ENCODE assay signal across 9 cellular contexts in the genomic region with DNA sequence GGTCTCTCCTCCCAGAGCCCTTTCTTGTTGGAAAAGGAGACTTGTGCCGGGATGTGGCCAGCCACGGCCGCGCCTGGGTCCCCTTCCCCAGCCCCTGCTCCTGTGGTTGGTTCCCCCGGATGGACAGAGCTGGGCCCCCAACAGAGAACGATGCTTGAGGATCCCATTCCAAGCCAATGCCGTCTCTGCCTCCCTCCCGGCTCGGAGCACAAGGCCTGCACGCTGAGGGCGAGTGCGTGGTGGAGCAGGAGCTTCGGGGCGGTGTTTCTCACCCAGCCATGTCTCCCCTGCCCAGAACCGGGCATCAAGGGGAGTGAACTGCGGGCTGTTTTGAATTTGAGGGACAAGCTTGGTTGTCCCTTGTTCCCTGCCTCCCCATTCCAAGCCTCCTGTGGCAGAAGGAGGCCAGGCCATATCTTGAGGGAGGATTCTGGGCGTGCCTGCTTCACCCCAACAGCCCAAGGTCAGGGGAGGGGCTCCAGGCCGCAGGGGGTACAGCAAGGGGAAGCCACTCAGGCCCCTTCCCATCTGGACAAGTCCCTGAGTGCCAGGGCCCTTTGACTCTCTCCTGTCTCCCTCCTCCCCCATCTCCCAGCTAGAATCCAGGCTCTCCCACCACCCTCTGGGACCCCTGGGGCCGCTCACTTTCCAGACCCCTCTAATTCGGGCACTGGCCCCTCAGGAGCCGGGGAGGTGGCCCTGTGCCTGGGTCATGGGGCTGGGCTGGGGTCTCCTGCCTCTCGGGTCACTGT. TPM values are rescaled to one million over a fixed set of nuclear protein-coding genes. Genes with fewer than 3 reads are reported as not detected.
DNase-seq lines count a peak whose midpoint lies in the region; ATAC-seq, FAIRE-seq and TF ChIP-seq lines count a peak whose summit lies in the region.
"Had no signal": no experiment of that assay in that cellular context is flagged by ENCODE, and none has a peak within 500 bp of the region (broad histone marks: within the 10 kb centered on the region; RNA-seq: fewer than 3 reads in every experiment).

No MANE protein-coding gene starts in this region.

- H3K4me1 Mint-ChIP-seq in CD4-positive, alpha-beta T cell (ENCODE audit: low read depth), result peaks cover 52% of the 10 kb centered on the region

- no peak for DNase-seq in CD4-positive, alpha-beta T cell
- DNase-seq in PC-3, result no peak
- DNase-seq in esophagus muscularis mucosa (ENCODE audit: extremely low spot score), result no peak
- DNase-seq in SW 1271 (lab: John Stamatoyannopoulos, UW), result no peak
- DNase-seq in superior temporal gyrus (ENCODE audit: extremely low spot score), result no peak
- no peak for DNase-seq in NCI-H187 (lab: John Stamatoyannopoulos, UW)
- no peak for DNase-seq in GM12892 (ENCODE audit: insufficient read length)

- no peaks in the 10 kb centered on the region for H4K20me1 ChIP-seq in PC-3 (ENCODE audit: low read length)

- H3K4me3 ChIP-seq in PC-3 (ENCODE audit: low read length), result peak overlapping the region; percentile 36
- peak overlapping the region in 2 of 4 donors; percentile 8 for H3K4me3 ChIP-seq in esophagus muscularis mucosa
- no peak overlapping the region for H3K4me3 ChIP-seq in parathyroid adenoma (ENCODE audit: low read depth, low read length)

- TSS peak; percentile 80 for BruUV-seq in PC-3 (replicated peaks; lab: Mats Ljungman, UMichigan)

- H3K9me2 ChIP-seq in PC-3 (replicated peaks; ENCODE audit: low read length), result no peaks in the 10 kb centered on the region

- POLR2A ChIA-PET in CD4-positive, alpha-beta T cell (lab: Charles Lee), result interaction anchor here (1.0 to 2.1 kb wide), 5 partner anchors 25 to 43 kb away, joined by 3 to 12 read pairs (median 6); partner anchors contain the start of gene SOCS3
- POLR2A ChIA-PET in PC-3 (lab: Charles Lee; ENCODE audit: unreplicated experiment), result interaction anchor here (0.6 to 1.3 kb wide), 3 partner anchors 18 to 59 kb away, joined by 3 to 6 read pairs (median 6); no protein-coding TSS in a partner anchor

- H3K79me2 ChIP-seq in PC-3 (ENCODE audit: low read length) (no peaks in the 10 kb centered on the region; the same call in 1 of the 2 replicates), parathyroid adenoma (no peaks in the 10 kb centered on the region)

- no peaks in the 10 kb centered on the region for H3K36me3 Mint-ChIP-seq in CD4-positive, alpha-beta T cell (ENCODE audit: low read depth)

- H3K9me3 Mint-ChIP-seq in CD4-positive, alpha-beta T cell, result no peaks in the 10 kb centered on the region

- intact Hi-C loops in CD4-positive, alpha-beta T cell (cut with DNase I, micrococcal nuclease), result no loop called here
- intact Hi-C loops in PC-3 (cut with micrococcal nuclease) (no loop called here), esophagus muscularis mucosa (cut with DNase I) (no loop called here)

- no peak for FAIRE-seq in GM12892 (lab: Jason Lieb, UNC)

- no peaks in the 10 kb centered on the region for H3K27me3 ChIP-seq in CD4-positive, alpha-beta T cell (ENCODE audit: control insufficient read depth, insufficient read depth, low read length)
- H3K27me3 ChIP-seq in PC-3 (ENCODE audit: low read length) (no peaks in the 10 kb centered on the region), esophagus muscularis mucosa (no peaks in the 10 kb centered on the region), parathyroid adenoma (ENCODE audit: control insufficient read depth, insufficient read depth, low read length) (no peaks in the 10 kb centered on the region)

- H2AFZ ChIP-seq in PC-3 (ENCODE audit: low read length) (peak overlapping the region; percentile 32), parathyroid adenoma (no peak overlapping the region)

- H3K27ac ChIP-seq in CD4-positive, alpha-beta T cell (ENCODE audit: low read depth, low read length), result peak overlapping the region; percentile 21
- H3K27ac ChIP-seq in PC-3 (ENCODE audit: low read length), result peak overlapping the region; percentile 96
- peak overlapping the region; percentile 77 to 87 (median 84) for H3K27ac ChIP-seq in esophagus muscularis mucosa (replicated peaks in 1 of 4)
- peak overlapping the region; percentile 32 for H3K27ac ChIP-seq in parathyroid adenoma
- H3K27ac ChIP-seq: HL-60 had no signal

- no peak for ATAC-seq in CD4-positive, alpha-beta T cell (ENCODE audit: poor library complexity)
- no peak for ATAC-seq in PC-3

- TF ChIP-seq POLR2A in esophagus muscularis mucosa (IDR thresholded peaks at IDR 0.05; ENCODE audit: low read depth) (no peak), GM12892 (IDR thresholded peaks at IDR 0.05; ENCODE audit: low read depth, low read length) (no peak)

- peak overlapping the region; percentile 68 for H3K4me3 Mint-ChIP-seq in CD4-positive, alpha-beta T cell

- CTCF ChIA-PET in CD4-positive, alpha-beta T cell (lab: Charles Lee), result interaction anchor here (0.6 to 1.3 kb wide), 4 partner anchors 10 to 65 kb away, joined by 3 to 4 read pairs (median 3); no protein-coding TSS in a partner anchor
- CTCF ChIA-PET in PC-3 (lab: Charles Lee), result interaction anchor here (0.6 to 2.5 kb wide), 4 partner anchors 26 to 65 kb away, joined by 3 to 22 read pairs (median 8); no protein-coding TSS in a partner anchor

- no peaks in the 10 kb centered on the region for H3K27me3 Mint-ChIP-seq in CD4-positive, alpha-beta T cell

- 88% methylated on average over 17 of the region's 22 CpGs for WGBS in esophagus muscularis mucosa

- H3K36me3 ChIP-seq in PC-3 (ENCODE audit: low read depth, low read length) (no peaks in the 10 kb centered on the region), esophagus muscularis mucosa (no peaks in the 10 kb centered on the region), parathyroid adenoma (ENCODE audit: control insufficient read depth, insufficient read depth, low read length) (no peaks in the 10 kb centered on the region)

- no peak for TF ChIP-seq CTCF in CD4-positive, alpha-beta T cell (IDR thresholded peaks at IDR 0.05)
- TF ChIP-seq CTCF in PC-3 (conservative IDR thresholded peaks at IDR 0.05; ENCODE audit: low read depth, low read length), result no peak
- no peak for TF ChIP-seq CTCF in esophagus muscularis mucosa (IDR thresholded peaks at IDR 0.05)
- TF ChIP-seq CTCF in parathyroid adenoma (IDR thresholded peaks at IDR 0.05), result no peak

- H3K9me3 ChIP-seq in CD4-positive, alpha-beta T cell (ENCODE audit: control insufficient read depth, low read length), result no peaks in the 10 kb centered on the region
- H3K9me3 ChIP-seq in PC-3 (ENCODE audit: low read length), result no peaks in the 10 kb centered on the region
- no peaks in the 10 kb centered on the region for H3K9me3 ChIP-seq in esophagus muscularis mucosa
- H3K9me3 ChIP-seq in parathyroid adenoma (ENCODE audit: control insufficient read depth, low read length), result no peaks in the 10 kb centered on the region

- H3K9ac ChIP-seq in PC-3 (ENCODE audit: low read length) (peak overlapping the region; percentile 86), parathyroid adenoma (no peak overlapping the region)

- H3K4me2 ChIP-seq in PC-3 (ENCODE audit: low read length) (peak overlapping the region; percentile 94), parathyroid adenoma (ENCODE audit: low read length) (no peak overlapping the region)

- peak overlapping the region; percentile 69 for H3K27ac Mint-ChIP-seq in CD4-positive, alpha-beta T cell

- H3K4me1 ChIP-seq in PC-3 (ENCODE audit: insufficient read depth, low read length), result peaks cover 43% of the 10 kb centered on the region
- H3K4me1 ChIP-seq in esophagus muscularis mucosa, result peaks cover 33 to 54% (median 49%) of the 10 kb centered on the region in 4 donors
- H3K4me1 ChIP-seq in parathyroid adenoma, result peaks cover 5% of the 10 kb centered on the region

- no peak for TF ChIP-seq EP300 in esophagus muscularis mucosa (IDR thresholded peaks at IDR 0.05)

- H3F3A ChIP-seq in PC-3 (ENCODE audit: low read length, unreplicated experiment), result peaks cover 8% of the 10 kb centered on the region

RNA-seq across cellular contexts. Expression of gene SOCS3, which starts 43.6 kb away (rescaled TPM):
- total RNA-seq in CD4-positive, alpha-beta T cell, result 100 to 1,000 TPM; 414 to 427 TPM
- total RNA-seq in PC-3 (2014; rRNA removed) (103 and 125 TPM in 2 replicates), esophagus muscularis mucosa (1,000 to 10,000 TPM in 1 of 4 donors, 10 to 100 TPM in 3; 12.5 to 1,139 (median 39.3) TPM)
- polyA plus RNA-seq in GM12892 (2012; ENCODE audit: missing spikeins), result 2.3 TPM

Comparison
In these comparisons a context has a peak if more than half of its experiments do, and no peak if none do; other contexts are left out.
1. H3K27ac ChIP-seq: peak in every context shown above with its lines; median percentile 96 in PC-3; 84 in esophagus muscularis mucosa; 32 in parathyroid adenoma; 21 in CD4-positive, alpha-beta T cell.